Comparison of ENCODE assay signal across 14 cellular contexts in the genomic region with DNA sequence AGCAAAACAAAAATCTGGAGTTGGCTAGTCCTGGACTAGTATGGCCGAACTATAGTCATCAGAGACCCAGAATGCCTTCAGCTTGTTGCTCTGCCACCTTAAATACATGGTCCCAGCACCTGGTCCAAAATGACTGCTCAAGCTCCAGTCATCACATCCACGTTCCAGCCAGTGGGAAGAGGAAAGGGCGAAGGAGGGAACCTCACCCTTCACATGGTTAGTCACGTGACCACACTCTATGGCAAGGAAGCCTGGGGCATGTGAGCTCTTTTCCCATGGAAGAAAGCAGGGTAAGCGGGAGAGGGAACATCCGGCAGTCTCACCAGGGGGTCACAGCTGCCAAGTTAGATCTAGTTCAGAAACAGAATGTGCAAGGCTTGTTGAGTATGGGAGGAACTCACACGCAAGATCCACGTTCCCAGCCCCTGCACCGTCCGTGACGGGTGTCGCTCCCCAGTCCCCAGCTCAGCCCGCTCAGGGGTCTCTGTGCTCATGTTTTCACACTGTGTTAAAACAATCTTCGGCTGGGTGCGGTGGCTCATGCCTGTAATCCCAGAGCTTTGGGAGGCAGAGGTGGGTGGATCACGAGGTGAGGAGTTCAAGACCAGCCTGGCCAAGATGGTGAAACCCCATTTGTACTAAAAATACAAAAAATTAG. TPM values are rescaled to one million over a fixed set of nuclear protein-coding genes. Genes with fewer than 3 reads are reported as not detected.
DNase-seq lines count a peak whose midpoint lies in the region; ATAC-seq and TF ChIP-seq lines count a peak whose summit lies in the region.
"Had no signal": no experiment of that assay in that cellular context is flagged by ENCODE, and none has a peak within 500 bp of the region (broad histone marks: within the 10 kb centered on the region; RNA-seq: fewer than 3 reads in every experiment).

No MANE protein-coding gene starts in this region.

- peak overlapping the region; percentile 65; the same call in 1 of the 2 replicates for H3K9ac ChIP-seq in GM23248

- no peak overlapping the region for H3K4me3 ChIP-seq in AG10803 (ENCODE audit: low read length)
- no peak overlapping the region for H3K4me3 ChIP-seq in GM23248
- H3K4me3 ChIP-seq in upper lobe of left lung = no peak overlapping the region
- H3K4me3 ChIP-seq: HAP-1, prostate gland had no signal

- TF ChIP-seq POLR2A in upper lobe of left lung (IDR thresholded peaks at IDR 0.05) = no peak

- DNase-seq in AG10803 (ENCODE audit: low read depth) (peak; percentile 41), GM23248 (peak; percentile 76), SK-N-DZ (ENCODE audit: low spot score) (peak; percentile 57), kidney tubule cell (ENCODE audit: low spot score) (peak; percentile 42), upper lobe of left lung (no peak)
- DNase-seq in stimulated activated CD4-positive, alpha-beta T cell treated with anti-CD3 and anti-CD28 coated beads, Interleukin-4, amount 100 ng/mL, for 24 hours = no peak
- DNase-seq: activated CD4-positive, alpha-beta memory T cell treated with anti-CD3 and anti-CD28 coated beads, Interleukin-2, amount 10 ng/mL, durations not matched to agents 7 days and 5 days; islet precursor cell; NCI-H1048 had no signal

- H3K79me2 ChIP-seq in GM23248 (ENCODE audit: insufficient read depth) = peaks cover under 1% of the 10 kb centered on the region; the same call in 1 of the 2 replicates

- H2AFZ ChIP-seq in GM23248 = peak overlapping the region; percentile 83

- TF ChIP-seq EP300 in upper lobe of left lung (IDR thresholded peaks at IDR 0.05) = no peak

- H3K27me3 ChIP-seq in GM23248 (replicated peaks; ENCODE audit: insufficient read depth) = peaks cover 2% of the 10 kb centered on the region; the same call in 1 of the 2 replicates
- H3K27me3 ChIP-seq in upper lobe of left lung = peaks cover 0 to 2% (median 0%) of the 10 kb centered on the region in 4 donors

- no peak for ATAC-seq in upper lobe of left lung (ENCODE audit: low FRiP score in 2 of 2)
- no peak for ATAC-seq in GM19324 (IDR thresholded peaks at IDR 0.05; ENCODE audit: low FRiP score, unreplicated experiment)
- no peak for ATAC-seq in GM21515 (IDR thresholded peaks at IDR 0.05; ENCODE audit: unreplicated experiment)

- TF ChIP-seq CTCF in AG10803 (conservative IDR thresholded peaks at IDR 0.05; ENCODE audit: low read length) = no peak
- no peak for TF ChIP-seq CTCF in upper lobe of left lung (IDR thresholded peaks at IDR 0.05)

- H3K9me3 ChIP-seq in GM23248 (ENCODE audit: low read depth) (no peaks in the 10 kb centered on the region), upper lobe of left lung (no peaks in the 10 kb centered on the region)
- H3K9me3 ChIP-seq: HAP-1, prostate gland had no signal

- peak overlapping the region; percentile 82 for H3K4me2 ChIP-seq in GM23248 (ENCODE audit: unreplicated experiment)

- H3K36me3 ChIP-seq in GM23248 (ENCODE audit: low read depth) (no peaks in the 10 kb centered on the region), upper lobe of left lung (no peaks in the 10 kb centered on the region)
- H3K36me3 ChIP-seq: HAP-1, prostate gland had no signal

- H3K4me1 ChIP-seq in GM23248 (ENCODE audit: insufficient read depth) = peaks cover 12% of the 10 kb centered on the region
- peaks cover 15 to 42% (median 31%) of the 10 kb centered on the region in 4 donors for H3K4me1 ChIP-seq in upper lobe of left lung
- H3K4me1 ChIP-seq: prostate gland had no signal

- H3F3A ChIP-seq in GM23248 (ENCODE audit: insufficient read depth) = peaks cover 12% of the 10 kb centered on the region; the same call in 1 of the 2 replicates

- H3K27ac ChIP-seq in GM23248 (no peak overlapping the region), upper lobe of left lung (peak overlapping the region in 2 of 4 donors; percentile 34 to 49)
- H3K27ac ChIP-seq: prostate gland had no signal

- no peaks in the 10 kb centered on the region for H3K9me2 ChIP-seq in GM23248 (ENCODE audit: insufficient read depth)

- H4K20me1 ChIP-seq in GM23248 (ENCODE audit: insufficient read depth) = no peaks in the 10 kb centered on the region

- in situ Hi-C loops in GM23248 (cut with MboI) = no loop called here

- 34 to 38% methylated on average over 16 of the region's 16 CpGs for WGBS in GM23248 (ENCODE audit: low coverage in 1 of 2, low lambda C conversion rate in 2 of 2, missing lambda C conversion rate in 2 of 2), 2 experiments
- WGBS in upper lobe of left lung, 2 donors = 74 to 79% methylated on average over 8 to 16 of the region's 16 CpGs

RNA-seq across cellular contexts. Expression of a gene that starts 1.9 kb away (rescaled TPM):
- not detected in 2 replicates for total RNA-seq in GM23248 (2014; rRNA removed; shearing (Covaris generic))
- polyA plus RNA-seq in GM23248 (2016; fragmentation: Nextera tagmentation; extraction: Ambion mirVana) = not detected in 2 replicates
- polyA plus RNA-seq in SK-N-DZ (2014; cell fraction: cytosol; rRNA removed) = 0.06 TPM in 1 of 2 replicates, not detected in the other
- polyA plus RNA-seq in SK-N-DZ (2014; cell fraction: nucleus; rRNA removed) = 3.1 and 5.7 TPM in 2 replicates
- total RNA-seq in upper lobe of left lung = 10 to 100 TPM; 11.7 to 62.9 (median 18.8) TPM
- total RNA-seq: endothelial cell of umbilical vein had no signal

RNA-seq across cellular contexts. Expression of a gene that starts 6.4 kb away (rescaled TPM):
- total RNA-seq in GM23248 (2014; rRNA removed; shearing (Covaris generic)) = 29.2 and 44.1 TPM in 2 replicates
- polyA plus RNA-seq in GM23248 (2016; fragmentation: Nextera tagmentation; extraction: Ambion mirVana) = 20.1 and 22.2 TPM in 2 replicates
- 30.7 and 43.2 TPM in 2 replicates for polyA plus RNA-seq in SK-N-DZ (2014; cell fraction: cytosol; rRNA removed)
- polyA plus RNA-seq in SK-N-DZ (2014; cell fraction: nucleus; rRNA removed) = 199 and 249 TPM in 2 replicates
- 100 to 1,000 TPM in 1 of 6 donors, 10 to 100 TPM in 5; 29.6 to 188 (median 45.1) TPM for total RNA-seq in upper lobe of left lung

RNA-seq across cellular contexts. Expression of a gene that starts 28.9 kb away (rescaled TPM):
- 17.7 and 28.3 TPM in 2 replicates for total RNA-seq in GM23248 (2014; rRNA removed; shearing (Covaris generic))
- polyA plus RNA-seq in GM23248 (2016; fragmentation: Nextera tagmentation; extraction: Ambion mirVana) = 59.5 and 61.1 TPM in 2 replicates
- 27.0 and 30.5 TPM in 2 replicates for polyA plus RNA-seq in SK-N-DZ (2014; cell fraction: cytosol; rRNA removed)
- 46.1 and 50.0 TPM in 2 replicates for polyA plus RNA-seq in SK-N-DZ (2014; cell fraction: nucleus; rRNA removed)
- 100 to 1,000 TPM in 3 of 6 donors, 10 to 100 TPM in 3; 54.7 to 116 (median 91.1) TPM for total RNA-seq in upper lobe of left lung

RNA-seq across cellular contexts. Expression of a gene that starts 49.7 kb away (rescaled TPM):
- total RNA-seq in GM23248 (2014; rRNA removed; shearing (Covaris generic)) = 1.2 and 4.9 TPM in 2 replicates
- 2.2 and 2.4 TPM in 2 replicates for polyA plus RNA-seq in GM23248 (2016; fragmentation: Nextera tagmentation; extraction: Ambion mirVana)
- 1.7 and 3.2 TPM in 2 replicates for polyA plus RNA-seq in SK-N-DZ (2014; cell fraction: cytosol; rRNA removed)
- 9.4 and 10.9 TPM in 2 replicates for polyA plus RNA-seq in SK-N-DZ (2014; cell fraction: nucleus; rRNA removed)
- total RNA-seq in upper lobe of left lung = 10 to 100 TPM; 33.4 to 86.3 (median 55.2) TPM
- total RNA-seq: activated CD4-positive, alpha-beta memory T cell treated with anti-CD3 and anti-CD28 coated beads, Interleukin-2, amount 10 ng/mL, durations not matched to agents 7 days and 5 days had no signal

Comparison
In these comparisons a context has a peak if more than half of its experiments do, and no peak if none do; other contexts are left out.
1. DNase-seq: peak in AG10803 (single experiment), GM23248 (single experiment), SK-N-DZ (single experiment) and kidney tubule cell (single experiment); none in upper lobe of left lung (0 of 2) and stimulated activated CD4-positive, alpha-beta T cell treated with anti-CD3 and anti-CD28 coated beads, Interleukin-4, amount 100 ng/mL, for 24 hours (single experiment).
2. RNA of a gene that starts 1.9 kb away (total RNA-seq): 11.7 to 62.9 TPM in upper lobe of left lung; not detected in GM23248; every median in the first group is over 10 times any median in the second.